In the genomic region with DNA sequence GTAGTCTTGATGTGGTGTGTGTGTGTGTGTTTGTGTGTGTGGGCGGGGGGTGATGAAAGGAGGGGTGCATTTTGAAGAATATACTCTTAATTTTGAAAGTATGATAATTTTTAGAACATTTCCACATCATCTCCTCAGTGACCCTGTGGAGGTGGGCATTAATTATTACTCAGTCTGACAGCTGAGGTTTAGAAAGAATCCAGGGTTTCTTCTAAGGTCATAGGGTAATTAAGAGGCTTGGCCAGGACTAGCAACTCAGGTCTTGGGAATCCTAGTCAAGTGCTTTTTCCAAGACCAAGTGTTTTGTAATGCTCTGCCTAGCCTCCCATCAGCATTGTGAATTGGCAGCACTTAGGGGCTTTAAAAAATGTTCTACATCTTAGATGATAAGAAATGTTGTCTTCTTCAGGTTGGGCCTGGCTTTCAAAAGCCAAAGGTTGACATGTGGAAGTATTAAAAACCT, we compare ENCODE assay signal across 11 cellular contexts.
A peak's percentile ranks its signal among the peaks of the same experiment; 100 is the strongest.
DNase-seq lines count a peak whose midpoint lies in the region; FAIRE-seq and TF ChIP-seq lines count a peak whose summit lies in the region.
"Had no signal": no experiment of that assay in that cellular context is flagged by ENCODE, and none has a peak within 500 bp of the region (broad histone marks: within the 10 kb centered on the region; RNA-seq: fewer than 3 reads in every experiment).

No MANE protein-coding gene starts in this region.

- peak overlapping the region; percentile 94 for H3K4me3 Mint-ChIP-seq in activated T-cell treated with anti-CD3 and anti-CD28 coated beads, Interleukin-2, amount 50 U/mL, for 24 hours

- H3K4me3 ChIP-seq in adipocyte (ENCODE audit: low read length) (peak overlapping the region; percentile 82), kidney (ENCODE audit: low read length in 2 of 2) (peak overlapping the region; percentile 57 to 91), thymus (ENCODE audit: low read length) (no peak overlapping the region)

- H3K4me1 Mint-ChIP-seq in activated T-cell treated with anti-CD3 and anti-CD28 coated beads, Interleukin-2, amount 50 U/mL, for 24 hours (ENCODE audit: low read depth): peaks cover 42% of the 10 kb centered on the region

- peaks cover 24% of the 10 kb centered on the region for H3K36me3 Mint-ChIP-seq in activated T-cell treated with anti-CD3 and anti-CD28 coated beads, Interleukin-2, amount 50 U/mL, for 24 hours (ENCODE audit: low read depth)

- peak overlapping the region; percentile 75 for H3K27ac Mint-ChIP-seq in activated T-cell treated with anti-CD3 and anti-CD28 coated beads, Interleukin-2, amount 50 U/mL, for 24 hours

- H3K27ac ChIP-seq in kidney (ENCODE audit: low read depth in 2 of 2, low read length in 2 of 2) (peak overlapping the region; percentile 96 to 98), thymus (ENCODE audit: low read depth) (peak overlapping the region; percentile 56)

- H3K4me1 ChIP-seq in adipocyte (ENCODE audit: control insufficient read depth, insufficient read depth, low read length): peaks cover 57% of the 10 kb centered on the region
- H3K4me1 ChIP-seq in kidney (ENCODE audit: control insufficient read depth in 1 of 2, insufficient read depth in 1 of 2, low read depth in 1 of 2, low read length in 2 of 2): peaks cover 35 to 37% of the 10 kb centered on the region in 2 donors
- H3K4me1 ChIP-seq in thymus (ENCODE audit: control insufficient read depth, insufficient read depth, low read length): peaks cover 7% of the 10 kb centered on the region

- 55% methylated on average over 1 of the region's 1 CpG for WGBS in thymus

- H3K9ac ChIP-seq in adipocyte (ENCODE audit: low read length) (peak overlapping the region; percentile 87), kidney (ENCODE audit: low read length in 2 of 2) (peak overlapping the region in 1 of 2 donors; percentile 92)

- H3K9me3 ChIP-seq in adipocyte (ENCODE audit: control insufficient read depth, low read length) (no peaks in the 10 kb centered on the region), kidney (ENCODE audit: control insufficient read depth in 1 of 2, low read length in 2 of 2) (no peaks in the 10 kb centered on the region), thymus (ENCODE audit: control insufficient read depth) (no peaks in the 10 kb centered on the region)
- H3K9me3 ChIP-seq: BE2C, pancreas had no signal

- H3K27me3 ChIP-seq in adipocyte (replicated peaks; ENCODE audit: control insufficient read depth, insufficient read depth, low read length): no peaks in the 10 kb centered on the region
- H3K27me3 ChIP-seq in thymus (ENCODE audit: control insufficient read depth, insufficient read depth): no peaks in the 10 kb centered on the region
- H3K27me3 ChIP-seq: BE2C, pancreas had no signal

- no peaks in the 10 kb centered on the region for H3K9me3 Mint-ChIP-seq in activated T-cell treated with anti-CD3 and anti-CD28 coated beads, Interleukin-2, amount 50 U/mL, for 24 hours

- peaks cover 4% of the 10 kb centered on the region for H3K36me3 ChIP-seq in adipocyte (ENCODE audit: control insufficient read depth, insufficient read depth, low read length, severe bottlenecking)
- H3K36me3 ChIP-seq in kidney (ENCODE audit: control insufficient read depth in 1 of 2, insufficient read depth in 2 of 2, low read length in 2 of 2): no peaks in the 10 kb centered on the region
- no peaks in the 10 kb centered on the region for H3K36me3 ChIP-seq in thymus (ENCODE audit: control insufficient read depth, insufficient read depth)
- H3K36me3 ChIP-seq: BE2C, pancreas had no signal

- DNase-seq in activated T-cell treated with anti-CD3 and anti-CD28 coated beads, Interleukin-2, amount 50 U/mL, for 24 hours: no peak
- no peak for DNase-seq in activated T-cell treated with anti-CD3 and anti-CD28 coated beads for 4 hours
- DNase-seq in adipocyte (ENCODE audit: low read depth): peak; percentile 62
- DNase-seq in kidney: no peak
- no peak for DNase-seq in activated gamma-delta T cell treated with Interleukin-2 at 50 U/mL for 16 hours
- no peak for DNase-seq in globus pallidus (ENCODE audit: low spot score)
- DNase-seq in effector CD8-positive, alpha-beta T cell (lab: John Stamatoyannopoulos, UW): no peak
- DNase-seq: BE2C, H7, pancreas had no signal

- FAIRE-seq in kidney (lab: Jason Lieb, UNC): no peak
- FAIRE-seq: pancreas had no signal

- no peaks in the 10 kb centered on the region for H3K27me3 Mint-ChIP-seq in activated T-cell treated with anti-CD3 and anti-CD28 coated beads, Interleukin-2, amount 50 U/mL, for 24 hours

- TF ChIP-seq CTCF in kidney (IDR thresholded peaks at IDR 0.05; ENCODE audit: borderline replicate concordance, extremely low read depth, insufficient read depth): no peak

- intact Hi-C loops in kidney (cut with DNase I): no loop called here
